23 cellular contexts compared by ENCODE assay signal in the genomic region with DNA sequence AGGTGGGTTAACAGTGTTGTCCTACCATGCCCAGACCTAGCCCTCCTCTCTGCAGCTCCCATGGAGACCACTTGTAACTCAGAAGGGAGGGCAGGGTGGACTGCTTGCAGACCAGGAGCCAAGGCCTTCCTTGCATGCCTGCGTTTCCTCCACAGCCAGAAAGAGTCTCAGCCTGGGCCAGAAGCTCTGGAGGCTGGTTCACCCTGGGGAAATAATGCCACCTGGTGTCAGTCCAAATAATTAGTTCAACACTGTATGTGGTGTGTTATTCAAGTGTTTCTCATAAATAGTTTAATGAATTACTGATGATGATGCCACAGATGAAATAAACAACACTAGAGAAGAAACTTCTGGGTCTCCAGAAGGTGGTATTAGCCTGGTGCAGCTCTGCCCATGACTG. TPM values are rescaled to one million over a fixed set of nuclear protein-coding genes. Genes with fewer than 3 reads are reported as not detected.
DNase-seq lines count a peak whose midpoint lies in the region; ATAC-seq and TF ChIP-seq lines count a peak whose summit lies in the region.
"Had no signal": no experiment of that assay in that cellular context is flagged by ENCODE, and none has a peak within 500 bp of the region (broad histone marks: within the 10 kb centered on the region; RNA-seq: fewer than 3 reads in every experiment).

No MANE protein-coding gene starts in this region.

- H3K4me1 ChIP-seq in PC-3 (ENCODE audit: insufficient read depth, low read length) = no peaks in the 10 kb centered on the region

- in situ Hi-C loops in ACHN (cut with HindIII; ENCODE audit: low pct_ligation_motif_present, low pct_unique_long_range_greater_than_20kb, low sequenced_read_pairs) = no loop called here

- no peaks in the 10 kb centered on the region for H3F3A ChIP-seq in PC-3 (ENCODE audit: low read length, unreplicated experiment)

- H3K9me3 ChIP-seq in PC-3 (ENCODE audit: low read length) = peaks cover 6% of the 10 kb centered on the region; the same call in 1 of the 2 replicates
- H3K9me3 ChIP-seq: ovary had no signal

- intact Hi-C loops in PC-3 (cut with micrococcal nuclease) = no loop called here

- no TSS peak for BruUV-seq in PC-3 (replicated peaks; lab: Mats Ljungman, UMichigan)

- H4K20me1 ChIP-seq in PC-3 (ENCODE audit: low read length) = no peaks in the 10 kb centered on the region

- TF ChIP-seq CTCF in PC-3 (conservative IDR thresholded peaks at IDR 0.05; ENCODE audit: low read depth, low read length) = peak; percentile 51; the same call in 1 of the 2 replicates

- H3K27ac ChIP-seq in PC-3 (ENCODE audit: low read length) = no peak overlapping the region
- H3K27ac ChIP-seq: ovary, WERI-Rb-1 had no signal

- DNase-seq in AG20443 (ENCODE audit: low spot score) (peak; percentile 7), EH (ENCODE audit: low read depth) (peak; percentile 11), PC-3 (peak; percentile 30), T-helper 9 cell (no peak), ACHN (no peak)
- DNase-seq: activated CD4-positive, alpha-beta memory T cell treated with anti-CD3 and anti-CD28 coated beads for 36 hours; activated naive CD4-positive, alpha-beta T cell treated with anti-CD3 and anti-CD28 coated beads, Interleukin-2, amount 10 ng/mL, durations not matched to agents 7 days and 5 days; activated T-cell treated with anti-CD3 and anti-CD28 coated beads, Interleukin-2, amount 50 U/mL, for 1 hour; aorta; GF-D8; hypothalamus; kidney; naive B cell; NCI-H1930; NCI-H510A; ovary; stimulated activated CD4-positive, alpha-beta T cell treated with anti-CD3 and anti-CD28 coated beads, Interleukin-1b, Interleukin-23, amount 100 ng/mL, for 48 hours; T-helper 1 cell; trophoblast cell; WERI-Rb-1 had no signal

- CTCF ChIA-PET in PC-3 (lab: Charles Lee) = no interaction called here

- POLR2A ChIA-PET in PC-3 (lab: Charles Lee; ENCODE audit: unreplicated experiment) = no interaction called here

- no peaks in the 10 kb centered on the region for H3K36me3 ChIP-seq in PC-3 (ENCODE audit: low read depth, low read length)
- H3K36me3 ChIP-seq: ovary, WERI-Rb-1 had no signal

- ATAC-seq in PC-3 (peak; percentile 53; the same call in 1 of the 2 replicates), esophagus mucosa (peak; percentile 44), HG02885 (IDR thresholded peaks at IDR 0.05; ENCODE audit: poor library complexity, unreplicated experiment) (no peak)
- ATAC-seq: GM12878 had no signal

- no peak overlapping the region for H3K9ac ChIP-seq in PC-3 (ENCODE audit: low read length)

- H3K27me3 ChIP-seq in PC-3 (ENCODE audit: low read length) = no peaks in the 10 kb centered on the region
- H3K27me3 ChIP-seq: ovary had no signal

- no peaks in the 10 kb centered on the region for H3K79me2 ChIP-seq in PC-3 (ENCODE audit: low read length)

- no peak overlapping the region for H2AFZ ChIP-seq in PC-3 (ENCODE audit: low read length)

- no peak overlapping the region for H3K4me2 ChIP-seq in PC-3 (ENCODE audit: low read length)

- H3K9me2 ChIP-seq in PC-3 (replicated peaks; ENCODE audit: low read length) = no peaks in the 10 kb centered on the region

- H3K4me3 ChIP-seq in PC-3 (ENCODE audit: low read length) = no peak overlapping the region
- H3K4me3 ChIP-seq: GM12878, ovary had no signal

RNA-seq across cellular contexts. Expression of a gene that starts 16.9 kb away (rescaled TPM):
- total RNA-seq in PC-3 (2014; rRNA removed) = 23.1 and 40.5 TPM in 2 replicates
- total RNA-seq in esophagus mucosa = 15.5 TPM

Comparison
In these comparisons a context has a peak if more than half of its experiments do, and no peak if none do; other contexts are left out.
1. DNase-seq: peak in AG20443 (single experiment), EH (single experiment) and PC-3 (single experiment); none in T-helper 9 cell (single experiment) and ACHN (single experiment).